Comparison of ENCODE assay signal across 13 cellular contexts in the genomic region with DNA sequence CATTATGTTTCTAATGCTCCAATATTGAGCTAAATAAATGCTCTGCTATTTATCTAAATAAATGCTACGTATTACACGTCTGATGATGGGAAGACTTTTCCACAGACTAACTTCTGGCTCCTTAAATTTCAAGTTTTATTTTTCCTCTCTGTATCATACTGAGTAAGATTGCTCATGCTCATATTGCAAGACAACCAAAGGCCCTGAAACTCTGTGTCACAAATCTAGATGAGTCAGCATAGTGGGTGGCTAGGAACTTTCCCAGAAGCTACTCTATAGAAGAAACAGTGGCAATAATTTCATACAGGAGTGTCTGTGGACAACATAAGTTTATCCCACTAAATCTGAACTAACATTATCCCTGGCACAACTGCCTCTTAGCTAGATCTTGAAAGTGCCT. TPM values are rescaled to one million over a fixed set of nuclear protein-coding genes. Genes with fewer than 3 reads are reported as not detected.
DNase-seq lines count a peak whose midpoint lies in the region; FAIRE-seq and TF ChIP-seq lines count a peak whose summit lies in the region.
"Had no signal": no experiment of that assay in that cellular context is flagged by ENCODE, and none has a peak within 500 bp of the region (broad histone marks: within the 10 kb centered on the region; RNA-seq: fewer than 3 reads in every experiment).

No MANE protein-coding gene starts in this region.

- no peak overlapping the region for H3K4me3 ChIP-seq in mesenchymal stem cell (ENCODE audit: insufficient read depth in 1 of 2, low read depth in 1 of 2, low read length in 2 of 2)

- no peak overlapping the region for H2AK5ac ChIP-seq in mesenchymal stem cell (ENCODE audit: low read length, severe bottlenecking)

- H3K27ac Mint-ChIP-seq in T-helper 2 cell treated with Interferon-gamma antibody and Interleukin-4, amounts not matched to agents 5 μg/mL and 100 μg/mL, for 36 hours: no peak overlapping the region
- H3K27ac Mint-ChIP-seq: type B pancreatic cell had no signal

- H4K8ac ChIP-seq in mesenchymal stem cell (ENCODE audit: low read length): no peak overlapping the region

- no peaks in the 10 kb centered on the region for H3K79me1 ChIP-seq in mesenchymal stem cell (replicated peaks; ENCODE audit: low read length, poor library complexity, severe bottlenecking)

- FAIRE-seq in H54 (lab: Jason Lieb, UNC): peak; percentile 62

- H3K27ac ChIP-seq in mesenchymal stem cell (ENCODE audit: low read length, poor library complexity, severe bottlenecking): no peak overlapping the region

- H3K9ac ChIP-seq in mesenchymal stem cell (ENCODE audit: low read length): peak overlapping the region; percentile 10

- H3K4me1 Mint-ChIP-seq in T-helper 2 cell treated with Interferon-gamma antibody and Interleukin-4, amounts not matched to agents 5 μg/mL and 100 μg/mL, for 36 hours (ENCODE audit: low read depth): peaks cover 5% of the 10 kb centered on the region

- DNase-seq in T-helper 2 cell treated with Interferon-gamma antibody and Interleukin-4, amounts not matched to agents 5 μg/mL and 100 μg/mL, for 36 hours (ENCODE audit: low spot score): peak; percentile 17
- DNase-seq in T-helper 2 cell (no peak), H54 (ENCODE audit: insufficient read length, low spot score) (peak; percentile 20), astrocyte of the hippocampus (ENCODE audit: low read depth, low spot score) (peak; percentile 51), mesenchymal stem cell (peak; percentile 55), posterior cingulate gyrus (no peak), G401 (ENCODE audit: low spot score) (no peak)
- DNase-seq in activated CD8-positive, alpha-beta memory T cell treated with anti-CD3 and anti-CD28 coated beads for 24 hours: no peak
- DNase-seq: 8988T, left cardiac atrium, NCI-H345, SIG-M5 had no signal

- no peak overlapping the region for H3K4me2 ChIP-seq in mesenchymal stem cell (ENCODE audit: low read length, poor library complexity, severe bottlenecking)

- no peaks in the 10 kb centered on the region for H3K27me3 ChIP-seq in mesenchymal stem cell (ENCODE audit: control insufficient read depth in 1 of 2, insufficient read depth in 1 of 2, low read length in 2 of 2)

- H2AFZ ChIP-seq in mesenchymal stem cell (ENCODE audit: low read depth, low read length): no peak overlapping the region

- no peak overlapping the region for H2BK120ac ChIP-seq in mesenchymal stem cell (ENCODE audit: low read depth, low read length)

- peaks cover 31% of the 10 kb centered on the region for H3K9me3 ChIP-seq in mesenchymal stem cell (ENCODE audit: control insufficient read depth, low read length)

- no peaks in the 10 kb centered on the region for H3K36me3 ChIP-seq in mesenchymal stem cell (ENCODE audit: control insufficient read depth in 1 of 2, insufficient read depth in 2 of 2, low read depth in 1 of 2, low read length in 2 of 2)

- no peak overlapping the region for H4K91ac ChIP-seq in mesenchymal stem cell (ENCODE audit: low read length)

- in situ Hi-C loops in G401 (cut with HindIII; ENCODE audit: low sequenced_read_pairs): no loop called here

- no peak overlapping the region for H3K18ac ChIP-seq in mesenchymal stem cell (ENCODE audit: low read depth in 1 of 2, low read length in 2 of 2)

- peaks cover 38% of the 10 kb centered on the region for H3K36me3 Mint-ChIP-seq in T-helper 2 cell treated with Interferon-gamma antibody and Interleukin-4, amounts not matched to agents 5 μg/mL and 100 μg/mL, for 36 hours (ENCODE audit: low read depth)

- intact Hi-C loops in posterior cingulate gyrus (cut with DNase I): no loop called here

- no peak overlapping the region for H3K4ac ChIP-seq in mesenchymal stem cell (ENCODE audit: low read depth in 1 of 2, low read length in 2 of 2)

- no peak overlapping the region for H2BK15ac ChIP-seq in mesenchymal stem cell (ENCODE audit: low read depth, poor library complexity, severe bottlenecking)

- no peak overlapping the region for H3K14ac ChIP-seq in mesenchymal stem cell (ENCODE audit: low read length in 2 of 2)

- H3K4me3 Mint-ChIP-seq in T-helper 2 cell treated with Interferon-gamma antibody and Interleukin-4, amounts not matched to agents 5 μg/mL and 100 μg/mL, for 36 hours: no peak overlapping the region
- H3K4me3 Mint-ChIP-seq: type B pancreatic cell had no signal

- H3K9me3 Mint-ChIP-seq in T-helper 2 cell treated with Interferon-gamma antibody and Interleukin-4, amounts not matched to agents 5 μg/mL and 100 μg/mL, for 36 hours: peaks cover 52% of the 10 kb centered on the region

- 91% methylated on average over 2 of the region's 2 CpGs for WGBS in mesenchymal stem cell

- H3K23ac ChIP-seq in mesenchymal stem cell (ENCODE audit: low read length in 2 of 2): no peak overlapping the region

- H2BK12ac ChIP-seq in mesenchymal stem cell (ENCODE audit: low read length in 2 of 2): no peak overlapping the region

- H3K4me1 ChIP-seq in mesenchymal stem cell (ENCODE audit: control insufficient read depth, insufficient read depth, low read depth, low read length): no peaks in the 10 kb centered on the region

- no peaks in the 10 kb centered on the region for H3K27me3 Mint-ChIP-seq in T-helper 2 cell treated with Interferon-gamma antibody and Interleukin-4, amounts not matched to agents 5 μg/mL and 100 μg/mL, for 36 hours (ENCODE audit: low read depth)
- H3K27me3 Mint-ChIP-seq: type B pancreatic cell had no signal

- TF ChIP-seq POLR2A in H54 (IDR thresholded peaks at IDR 0.05; ENCODE audit: low read depth, low read length): no peak

- no peak overlapping the region for H2BK5ac ChIP-seq in mesenchymal stem cell (ENCODE audit: low read depth, low read length, poor library complexity, severe bottlenecking)

RNA-seq across cellular contexts. Expression of a gene that starts 53.0 kb away (rescaled TPM):
- 1.7 TPM for polyA plus RNA-seq in mesenchymal stem cell (2013, experiment 1 of 2)
- 1.2 TPM for polyA plus RNA-seq in mesenchymal stem cell (2013, experiment 2 of 2)
- 12.6 and 19.1 TPM in 2 replicates for total RNA-seq in G401 (2014; rRNA removed; shearing (Covaris generic))

Comparison
In these comparisons a context has a peak if more than half of its experiments do, and no peak if none do; other contexts are left out.
1. DNase-seq: peak in T-helper 2 cell treated with Interferon-gamma antibody and Interleukin-4, amounts not matched to agents 5 μg/mL and 100 μg/mL, for 36 hours (single experiment), H54 (single experiment), astrocyte of the hippocampus (single experiment) and mesenchymal stem cell (single experiment); none in T-helper 2 cell (0 of 5), activated CD8-positive, alpha-beta memory T cell treated with anti-CD3 and anti-CD28 coated beads for 24 hours (single experiment), posterior cingulate gyrus (0 of 10) and G401 (single experiment).